8 cellular contexts compared by ENCODE assay signal in the genomic region with DNA sequence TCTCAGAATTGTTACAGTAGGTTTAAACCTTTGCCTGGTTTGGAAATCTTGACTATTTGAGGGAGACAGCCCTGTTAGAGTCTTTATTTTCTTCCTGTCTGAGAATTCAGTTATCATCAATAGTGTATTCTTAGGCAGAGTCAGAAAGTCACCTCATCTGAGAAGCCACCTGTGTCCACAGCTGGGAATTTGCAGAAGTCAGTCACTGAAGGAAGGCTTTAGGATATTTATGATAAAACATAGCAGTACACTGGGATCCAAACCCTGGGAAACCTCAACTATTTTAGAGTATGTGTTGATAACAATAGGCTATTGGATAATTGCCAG.
A peak's percentile ranks its signal among the peaks of the same experiment; 100 is the strongest.
DNase-seq lines count a peak whose midpoint lies in the region; ATAC-seq, FAIRE-seq and TF ChIP-seq lines count a peak whose summit lies in the region.
"Not testable (repeated sequence)": the region's sequence is repeated elsewhere in the genome, so short reads cannot be mapped to it uniquely, and the experiment has no call there.

No MANE protein-coding gene starts in this region.

- not testable (repeated sequence) for H3K36me3 ChIP-seq in KMS-11 (ENCODE audit: insufficient read depth)

- H2AFZ ChIP-seq in KMS-11 (ENCODE audit: low read depth), result not testable (repeated sequence)

- H3K4me2 ChIP-seq in KMS-11, result not testable (repeated sequence)

- H3K27me3 ChIP-seq in KMS-11 (ENCODE audit: insufficient read depth, low read depth), result not testable (repeated sequence)

- H3K27ac ChIP-seq in KMS-11, result peak overlapping the region; percentile 23; the same call in 1 of the 2 replicates

- ATAC-seq in GM18868 (IDR thresholded peaks at IDR 0.05; ENCODE audit: unreplicated experiment) (peak; percentile 40), GM19452 (IDR thresholded peaks at IDR 0.05; ENCODE audit: unreplicated experiment) (peak; percentile 49), GM21529 (IDR thresholded peaks at IDR 0.05; ENCODE audit: unreplicated experiment) (peak; percentile 63), HG02678 (IDR thresholded peaks at IDR 0.05; ENCODE audit: unreplicated experiment) (peak; percentile 54), HG03045 (IDR thresholded peaks at IDR 0.05; ENCODE audit: unreplicated experiment) (peak; percentile 44), HG03354 (IDR thresholded peaks at IDR 0.05; ENCODE audit: poor library complexity, severe bottlenecking, unreplicated experiment) (peak; percentile 39)

- FAIRE-seq in GM12892 (lab: Jason Lieb, UNC), result peak; percentile 82

- DNase-seq in GM12892 (ENCODE audit: insufficient read length), result not testable (repeated sequence)

- not testable (repeated sequence) for TF ChIP-seq POLR2A in GM12892 (IDR thresholded peaks at IDR 0.05; ENCODE audit: low read depth, low read length)

- H3K79me2 ChIP-seq in KMS-11 (ENCODE audit: insufficient read depth, low read depth), result not testable (repeated sequence)

- not testable (repeated sequence) for H3K9ac ChIP-seq in KMS-11

- H3K4me3 ChIP-seq in KMS-11 (IDR thresholded peaks at IDR 0.05; ENCODE audit: insufficient read depth, low read depth, low read length), result not testable (repeated sequence)

- H4K20me1 ChIP-seq in KMS-11 (ENCODE audit: insufficient read depth), result not testable (repeated sequence)

- peaks cover 22% of the 10 kb centered on the region for H3K4me1 ChIP-seq in KMS-11 (ENCODE audit: low read depth, poor library complexity, severe bottlenecking)

- TF ChIP-seq CTCF in KMS-11 (conservative IDR thresholded peaks at IDR 0.05; ENCODE audit: low read depth, low read length), result not testable (repeated sequence)
